9 cellular contexts compared by ENCODE assay signal in the genomic region with DNA sequence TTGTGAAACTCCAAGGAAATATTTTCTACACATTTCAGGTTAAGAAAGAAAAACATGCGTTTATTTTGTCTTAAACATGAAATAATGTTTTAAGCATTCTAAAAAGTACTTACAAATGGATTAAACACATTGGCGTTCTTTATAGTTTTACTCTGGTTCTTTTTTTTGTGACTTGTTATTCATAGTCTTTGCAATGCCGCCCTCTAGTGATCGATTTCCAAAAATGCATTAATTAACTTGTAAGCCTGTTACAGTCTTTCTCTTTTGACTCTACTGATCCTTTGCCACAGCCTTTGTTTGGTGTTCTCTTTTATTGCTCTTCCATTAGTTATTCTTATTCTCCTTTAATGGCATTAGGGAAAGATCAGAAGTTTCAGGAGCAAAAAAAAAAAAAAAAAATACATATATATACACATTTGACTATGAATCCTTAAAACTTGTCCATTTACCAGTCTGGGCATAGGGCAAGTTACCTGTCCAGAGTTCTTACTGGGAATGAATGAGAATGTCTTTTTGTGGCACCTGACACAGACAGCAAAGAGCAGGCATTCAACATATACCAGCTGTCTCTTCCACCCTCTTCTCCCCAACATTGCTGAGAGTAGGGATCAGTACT. TPM values are rescaled to one million over a fixed set of nuclear protein-coding genes. Genes with fewer than 3 reads are reported as not detected.
DNase-seq lines count a peak whose midpoint lies in the region; ATAC-seq and TF ChIP-seq lines count a peak whose summit lies in the region.
"Had no signal": no experiment of that assay in that cellular context is flagged by ENCODE, and none has a peak within 500 bp of the region (broad histone marks: within the 10 kb centered on the region; RNA-seq: fewer than 3 reads in every experiment).

No MANE protein-coding gene starts in this region.

- no peaks in the 10 kb centered on the region for H3K4me1 Mint-ChIP-seq in activated CD8-positive, alpha-beta T cell treated with anti-CD3 and anti-CD28 coated beads, Interleukin-2, amount 10 ng/mL, durations not matched to agents 7 days and 5 days (ENCODE audit: low read depth)

- no peaks in the 10 kb centered on the region for H3K9me3 Mint-ChIP-seq in activated CD8-positive, alpha-beta T cell treated with anti-CD3 and anti-CD28 coated beads, Interleukin-2, amount 10 ng/mL, durations not matched to agents 7 days and 5 days (ENCODE audit: insufficient read depth)

- no peak overlapping the region for H3K27ac Mint-ChIP-seq in activated CD8-positive, alpha-beta T cell treated with anti-CD3 and anti-CD28 coated beads, Interleukin-2, amount 10 ng/mL, durations not matched to agents 7 days and 5 days

- H3K36me3 Mint-ChIP-seq in activated CD8-positive, alpha-beta T cell treated with anti-CD3 and anti-CD28 coated beads, Interleukin-2, amount 10 ng/mL, durations not matched to agents 7 days and 5 days (ENCODE audit: low read depth), result no peaks in the 10 kb centered on the region

- peaks cover 5% of the 10 kb centered on the region for H3K27me3 Mint-ChIP-seq in activated CD8-positive, alpha-beta T cell treated with anti-CD3 and anti-CD28 coated beads, Interleukin-2, amount 10 ng/mL, durations not matched to agents 7 days and 5 days (ENCODE audit: low read depth)

- no peak for ATAC-seq in activated CD8-positive, alpha-beta T cell treated with anti-CD3 and anti-CD28 coated beads, Interleukin-2, amount 10 ng/mL, durations not matched to agents 7 days and 5 days

- DNase-seq in EH (ENCODE audit: low read depth), result peak; percentile 66
- peak; percentile 23 for DNase-seq in HEK293T (ENCODE audit: extremely low spot score)
- DNase-seq in NCI-H2171 treated with DMSO at 0.1 percent for 48 hours (lab: John Stamatoyannopoulos, UW), result peak; percentile 85
- DNase-seq in activated CD8-positive, alpha-beta T cell treated with anti-CD3 and anti-CD28 coated beads, Interleukin-2, amount 10 ng/mL, durations not matched to agents 7 days and 5 days, result peak; percentile 46
- DNase-seq in iPS-NIHi11 (ENCODE audit: low spot score), result peak; percentile 37
- DNase-seq in superior temporal gyrus (ENCODE audit: extremely low spot score), result peak; percentile 94
- no peak for DNase-seq in activated gamma-delta T cell (lab: John Stamatoyannopoulos, UW)
- DNase-seq in activated effector memory CD4-positive, alpha-beta T cell treated with Interleukin-2 at 50 U/mL for 16 hours, result no peak

- no peak overlapping the region for H3K4me3 Mint-ChIP-seq in activated CD8-positive, alpha-beta T cell treated with anti-CD3 and anti-CD28 coated beads, Interleukin-2, amount 10 ng/mL, durations not matched to agents 7 days and 5 days

- CTCF ChIA-PET in HEK293T (lab: Yijun Ruan, JAX), result interaction anchor here (0.7 kb wide), 1 partner anchor 218 kb away, joined by 3 read pairs; no protein-coding TSS in a partner anchor
- CTCF ChIA-PET in activated CD8-positive, alpha-beta T cell treated with anti-CD3 and anti-CD28 coated beads, Interleukin-2, amount 10 ng/mL, durations not matched to agents 7 days and 5 days (lab: Charles Lee), result interaction anchor here (0.7 to 0.9 kb wide), 2 partner anchors 236 to 239 kb away, joined by 3 to 7 read pairs; no protein-coding TSS in a partner anchor

- POLR2A ChIA-PET in HEK293T (lab: Yijun Ruan, JAX), result no interaction called here
- POLR2A ChIA-PET in activated CD8-positive, alpha-beta T cell treated with anti-CD3 and anti-CD28 coated beads, Interleukin-2, amount 10 ng/mL, durations not matched to agents 7 days and 5 days (lab: Charles Lee), result no interaction called here

TF ChIP-seq in HEK293T, 16 proteins besides CTCF, POLR2A, EP300 and RAD21:
- no peak for TF ChIP-seq BHLHE40 (IDR thresholded peaks at IDR 0.05; ENCODE audit: borderline replicate concordance)
- TF ChIP-seq ZNF384 (IDR thresholded peaks at IDR 0.05), result peak; percentile 77
TF ChIP-seq in HEK293T: peak in this region for 1.

RNA-seq across cellular contexts. Expression of gene MACROD2, which starts 59.9 kb away (rescaled TPM):
- under 1 TPM in 1 of 2 experiments, not detected in 1; 0.08 TPM for total RNA-seq in activated CD8-positive, alpha-beta T cell treated with anti-CD3 and anti-CD28 coated beads, Interleukin-2, amount 10 ng/mL, durations not matched to agents 7 days and 5 days
- total RNA-seq: activated CD8-positive, alpha-beta memory T cell treated with anti-CD3 and anti-CD28 coated beads for 36 hours had no signal

Comparison
In these comparisons a context has a peak if more than half of its experiments do, and no peak if none do; other contexts are left out.
1. DNase-seq: peak in EH (single experiment), HEK293T (single experiment), NCI-H2171 treated with DMSO at 0.1 percent for 48 hours (single experiment), activated CD8-positive, alpha-beta T cell treated with anti-CD3 and anti-CD28 coated beads, Interleukin-2, amount 10 ng/mL, durations not matched to agents 7 days and 5 days (single experiment), iPS-NIHi11 (single experiment) and superior temporal gyrus (single experiment); none in activated gamma-delta T cell (single experiment) and activated effector memory CD4-positive, alpha-beta T cell treated with Interleukin-2 at 50 U/mL for 16 hours (single experiment).